11 cellular contexts compared by ENCODE assay signal in the genomic region with DNA sequence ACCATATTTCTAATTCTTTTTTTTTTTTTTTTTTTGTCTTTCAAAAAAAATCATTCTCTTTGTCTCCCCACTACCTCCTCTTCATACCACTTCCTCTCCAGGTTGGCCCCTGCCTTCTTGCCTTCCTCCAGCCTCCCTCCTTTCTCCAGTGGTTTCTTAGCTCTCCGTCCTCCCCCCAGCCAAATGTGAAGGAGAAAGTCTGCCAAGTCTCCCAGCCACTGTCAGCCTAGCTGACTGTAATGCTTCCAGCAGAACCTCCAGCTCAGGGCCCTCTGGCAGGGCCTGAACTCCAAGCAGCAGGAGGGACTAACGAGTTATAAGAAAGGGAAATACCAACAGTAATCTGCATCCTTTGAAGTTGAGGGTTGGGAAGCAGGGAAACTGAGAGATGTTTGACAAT. TPM values are rescaled to one million over a fixed set of nuclear protein-coding genes. Genes with fewer than 3 reads are reported as not detected.
DNase-seq lines count a peak whose midpoint lies in the region; ATAC-seq, FAIRE-seq and TF ChIP-seq lines count a peak whose summit lies in the region.
"Had no signal": no experiment of that assay in that cellular context is flagged by ENCODE, and none has a peak within 500 bp of the region (broad histone marks: within the 10 kb centered on the region; RNA-seq: fewer than 3 reads in every experiment).

No MANE protein-coding gene starts in this region.

- no peak overlapping the region for H3K4me2 ChIP-seq in fibroblast of lung (ENCODE audit: extremely low read depth, insufficient read depth, low read length)

- DNase-seq in KBM-7 (peak; percentile 5), fibroblast of lung (ENCODE audit: low read depth in 2 of 2) (peak; percentile 37 to 92), small intestine (no peak), dedifferentiated amniotic fluid mesenchymal stem cell (ENCODE audit: extremely low spot score) (no peak)
- DNase-seq in stimulated activated naive CD8-positive, alpha-beta T cell treated with anti-CD3 and anti-CD28 coated beads, Interleukin-15, Interleukin-2, amounts not matched to agents 100 U/mL and 50 U/mL, for 24 hours: no peak
- DNase-seq: colonic mucosa, foreskin melanocyte, NCI-H1417 treated with DMSO at 0.1 percent for 48 hours had no signal

- H3K9ac ChIP-seq in fibroblast of lung (ENCODE audit: insufficient read depth, low read length): no peak overlapping the region

- H2AFZ ChIP-seq in ACC112 (ENCODE audit: low read length, unreplicated experiment) (peak overlapping the region; percentile 22), fibroblast of lung (ENCODE audit: low read length) (no peak overlapping the region)

- peak overlapping the region; percentile 83; the same call in 1 of the 2 replicates for H3K27ac ChIP-seq in ACC112 (ENCODE audit: low read depth, low read length)
- no peak overlapping the region for H3K27ac ChIP-seq in fibroblast of lung (ENCODE audit: insufficient read depth, low read length)
- peak overlapping the region; percentile 41 for H3K27ac ChIP-seq in mesodermal cell (ENCODE audit: low read depth, low read length, severe bottlenecking)
- H3K27ac ChIP-seq in small intestine (ENCODE audit: low read depth in 1 of 2, low read length in 1 of 2): no peak overlapping the region
- H3K27ac ChIP-seq: colonic mucosa had no signal

- H3K79me2 ChIP-seq in ACC112 (ENCODE audit: control insufficient read depth, insufficient read depth, low read length, unreplicated experiment) (no peaks in the 10 kb centered on the region), fibroblast of lung (ENCODE audit: control insufficient read depth, insufficient read depth, low read length) (no peaks in the 10 kb centered on the region)

- H3K9me3 ChIP-seq in fibroblast of lung (ENCODE audit: control insufficient read depth, insufficient read depth, low read depth, low read length) (no peaks in the 10 kb centered on the region), mesodermal cell (ENCODE audit: control insufficient read depth, low read length) (no peaks in the 10 kb centered on the region), small intestine (ENCODE audit: control insufficient read depth, low read depth) (no peaks in the 10 kb centered on the region)
- H3K9me3 ChIP-seq: colonic mucosa had no signal

- in situ Hi-C loops in KBM-7 (cut with MboI; ENCODE audit: low pct_unique_long_range_greater_than_20kb, low sequenced_read_pairs): no loop called here

- H3K27me3 ChIP-seq in ACC112 (ENCODE audit: insufficient read depth, low read length) (no peaks in the 10 kb centered on the region), fibroblast of lung (ENCODE audit: control insufficient read depth, insufficient read depth, low read length) (no peaks in the 10 kb centered on the region), small intestine (ENCODE audit: control insufficient read depth in 2 of 2, insufficient read depth in 2 of 2, low read length in 2 of 2) (no peaks in the 10 kb centered on the region)
- H3K27me3 ChIP-seq: colonic mucosa had no signal

- no peaks in the 10 kb centered on the region for H4K20me1 ChIP-seq in fibroblast of lung (ENCODE audit: control insufficient read depth, extremely low read depth, insufficient read depth, low read length)

- FAIRE-seq in small intestine (lab: Jason Lieb, UNC): no peak

- WGBS in mesodermal cell (ENCODE audit: insufficient coverage in 2 of 2), 2 experiments: 20 to 29% methylated on average over 1 to 2 of the region's 2 CpGs
- WGBS in small intestine, 3 donors: 54 to 87% (median 60%) methylated on average over 2 of the region's 2 CpGs

- no peak for TF ChIP-seq CTCF in fibroblast of lung (conservative IDR thresholded peaks at IDR 0.05 in 1 of 2, IDR thresholded peaks at IDR 0.05 in 1 of 2; ENCODE audit: low read depth in 1 of 2, low read length in 2 of 2)

- H3K4me3 ChIP-seq in ACC112 (ENCODE audit: low read depth, low read length) (no peak overlapping the region), fibroblast of lung (replicated peaks in 1 of 4; ENCODE audit: control extremely low read depth in 1 of 4, insufficient read depth in 1 of 4, low read depth in 3 of 4, low read length in 4 of 4) (no peak overlapping the region), mesodermal cell (ENCODE audit: extremely low read depth, insufficient read depth, low read length, poor library complexity, severe bottlenecking) (no peak overlapping the region), small intestine (ENCODE audit: low read depth in 1 of 2, low read length in 2 of 2) (no peak overlapping the region)
- H3K4me3 ChIP-seq: colonic mucosa had no signal

- no peak for ATAC-seq in stimulated activated naive CD8-positive, alpha-beta T cell treated with anti-CD3 and anti-CD28 coated beads, Interleukin-15, Interleukin-2, amounts not matched to agents 100 U/mL and 50 U/mL, for 24 hours
- ATAC-seq in GM21367 (IDR thresholded peaks at IDR 0.05; ENCODE audit: unreplicated experiment): no peak

- H3K36me3 ChIP-seq in ACC112 (ENCODE audit: insufficient read depth, low read length): no peaks in the 10 kb centered on the region
- no peaks in the 10 kb centered on the region for H3K36me3 ChIP-seq in fibroblast of lung (ENCODE audit: control insufficient read depth, insufficient read depth, low read length)
- H3K36me3 ChIP-seq in mesodermal cell (ENCODE audit: control insufficient read depth, insufficient read depth, low read length): no peaks in the 10 kb centered on the region
- no peaks in the 10 kb centered on the region for H3K36me3 ChIP-seq in small intestine (ENCODE audit: control insufficient read depth in 2 of 2, insufficient read depth in 2 of 2, low read length in 2 of 2)
- H3K36me3 ChIP-seq: colonic mucosa had no signal

- peaks cover 28% of the 10 kb centered on the region for H3K4me1 ChIP-seq in ACC112 (ENCODE audit: control insufficient read depth, insufficient read depth, low read length, unreplicated experiment)
- H3K4me1 ChIP-seq in fibroblast of lung (ENCODE audit: control insufficient read depth, extremely low read depth, insufficient read depth, low read length): peaks cover 9% of the 10 kb centered on the region
- H3K4me1 ChIP-seq in mesodermal cell (ENCODE audit: control insufficient read depth, insufficient read depth, low read length, poor library complexity, severe bottlenecking): peaks cover 29% of the 10 kb centered on the region
- peaks cover 3% of the 10 kb centered on the region in 2 donors for H3K4me1 ChIP-seq in small intestine (ENCODE audit: control insufficient read depth in 2 of 2, insufficient read depth in 1 of 2, low read depth in 1 of 2, low read length in 1 of 2)
- H3K4me1 ChIP-seq: colonic mucosa had no signal

RNA-seq across cellular contexts. Expression of a gene that starts 35.5 kb away (rescaled TPM):
- total RNA-seq in fibroblast of lung: 62.7 and 64.7 TPM in 2 replicates
- polyA plus RNA-seq in fibroblast of lung (22.2 and 22.6 TPM in 2 replicates), small intestine (1 to 10 TPM in 1 of 3 donors, under 1 TPM in 1, not detected in 1; 0.81 to 1.3 TPM)
- 27.7 and 31.9 TPM in 2 replicates for polyA plus RNA-seq in fibroblast of lung (2012)
- 88.1 and 93.5 TPM in 2 replicates for polyA minus RNA-seq in fibroblast of lung (ENCODE audit: low replicate concordance)
- polyA plus RNA-seq in mesodermal cell (2013, experiment 1 of 2): 4.5 TPM
- 3.3 TPM for polyA plus RNA-seq in mesodermal cell (2013, experiment 2 of 2)

Comparison
In these comparisons a context has a peak if more than half of its experiments do, and no peak if none do; other contexts are left out.
1. H3K27ac ChIP-seq: peak in ACC112 (single experiment) and mesodermal cell (single experiment); none in fibroblast of lung (single experiment) and small intestine (0 of 2).
2. DNase-seq: peak in KBM-7 (single experiment) and fibroblast of lung (2 of 2); none in small intestine (single experiment), stimulated activated naive CD8-positive, alpha-beta T cell treated with anti-CD3 and anti-CD28 coated beads, Interleukin-15, Interleukin-2, amounts not matched to agents 100 U/mL and 50 U/mL, for 24 hours (single experiment) and dedifferentiated amniotic fluid mesenchymal stem cell (single experiment).
3. RNA of a gene that starts 35.5 kb away (polyA plus RNA-seq): 22.2 to 31.9 TPM in fibroblast of lung; 0.81 to 1.3 TPM in small intestine; every median in the first group is over 10 times any median in the second.